1 cellular context compared by ENCODE assay signal in the genomic region with DNA sequence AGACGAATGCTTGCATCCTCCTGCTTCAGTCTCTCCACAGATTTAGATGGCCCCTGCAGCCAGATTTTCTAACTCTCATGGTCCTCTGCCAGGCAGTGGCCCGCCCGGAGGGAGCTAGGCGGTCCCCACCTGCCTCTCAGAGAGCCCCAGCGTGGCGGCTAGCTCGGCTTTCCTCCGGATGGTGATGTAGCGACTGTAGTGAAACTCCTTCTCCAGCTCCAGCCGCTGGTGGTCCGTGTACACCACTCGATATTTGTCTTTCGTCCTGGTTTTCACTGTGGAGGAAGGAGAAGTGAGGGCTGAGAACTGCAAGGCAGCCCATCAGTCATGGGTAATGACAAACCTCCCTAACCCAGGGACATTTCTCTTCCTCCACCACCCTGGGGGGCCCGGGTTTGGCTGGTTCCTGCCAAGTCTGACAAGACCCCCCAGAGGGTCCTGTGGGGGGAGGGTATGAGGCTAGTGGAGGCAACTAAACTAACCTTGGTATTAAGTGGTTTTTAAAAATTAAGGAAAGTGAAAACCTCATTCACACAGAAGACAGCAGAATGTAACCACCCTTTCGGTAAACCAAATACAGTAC.
TF ChIP-seq lines count a peak whose summit lies in the region.

No MANE protein-coding gene starts in this region.

TF ChIP-seq in GM23338, 12 proteins besides CTCF, POLR2A, EP300 and RAD21:
- TF ChIP-seq NANOG (IDR thresholded peaks at IDR 0.05; ENCODE audit: borderline replicate concordance): no peak
- no peak for TF ChIP-seq STAT1 (IDR thresholded peaks at IDR 0.05; ENCODE audit: unreplicated experiment)
- no peak for TF ChIP-seq CREB1 (CRISPR knock-in tag; IDR thresholded peaks at IDR 0.05; ENCODE audit: low read depth)
- no peak for TF ChIP-seq ZNF114 (CRISPR knock-in tag; IDR thresholded peaks at IDR 0.05)
